In genomic region chr11:36009469-36009868, GRCh38 we compare ENCODE assay signal across 10 cellular contexts.
DNase-seq lines count a peak whose midpoint lies in the region; ATAC-seq and TF ChIP-seq lines count a peak whose summit lies in the region.
"Had no signal": no experiment of that assay in that cellular context is flagged by ENCODE, and none has a peak within 500 bp of the region (broad histone marks: within the 10 kb centered on the region; RNA-seq: fewer than 3 reads in every experiment).

No MANE protein-coding gene starts in this region.

- ATAC-seq in CD8-positive, alpha-beta T cell: no peak
- ATAC-seq in GM21367 (IDR thresholded peaks at IDR 0.05; ENCODE audit: unreplicated experiment): no peak
- ATAC-seq in GM18870 (IDR thresholded peaks at IDR 0.05; ENCODE audit: unreplicated experiment): no peak

- POLR2A ChIA-PET in CD8-positive, alpha-beta T cell (lab: Charles Lee): no interaction called here

- CTCF ChIA-PET in CD8-positive, alpha-beta T cell (lab: Charles Lee): no interaction called here

- H3K4me1 Mint-ChIP-seq in CD8-positive, alpha-beta T cell (ENCODE audit: low read depth): no peaks in the 10 kb centered on the region

- peaks cover 64% of the 10 kb centered on the region for H3K4me1 ChIP-seq in ACC112 (ENCODE audit: control insufficient read depth, insufficient read depth, low read length, unreplicated experiment)
- H3K4me1 ChIP-seq in CD8-positive, alpha-beta T cell (ENCODE audit: insufficient read depth, low read length): no peaks in the 10 kb centered on the region

- H3K27me3 Mint-ChIP-seq in CD8-positive, alpha-beta T cell (ENCODE audit: low read depth): peaks cover 20% of the 10 kb centered on the region

- H3K36me3 Mint-ChIP-seq in CD8-positive, alpha-beta T cell: no peaks in the 10 kb centered on the region

- no peaks in the 10 kb centered on the region for H3K9me3 Mint-ChIP-seq in CD8-positive, alpha-beta T cell

- intact Hi-C loops in CD8-positive, alpha-beta T cell (cut with DNase I, micrococcal nuclease): no loop called here

- TF ChIP-seq CTCF in brain microvascular endothelial cell (IDR thresholded peaks at IDR 0.05; ENCODE audit: low read depth, low read length, missing control alignments): no peak
- TF ChIP-seq CTCF in CD8-positive, alpha-beta T cell (IDR thresholded peaks at IDR 0.05): no peak

- no peak overlapping the region for H2AFZ ChIP-seq in ACC112 (ENCODE audit: low read length, unreplicated experiment)

- in situ Hi-C loops in brain microvascular endothelial cell (cut with HindIII; ENCODE audit: low pct_ligation_motif_present, low sequenced_read_pairs): no loop called here

- H3K27me3 ChIP-seq in ACC112 (ENCODE audit: insufficient read depth, low read length): no peaks in the 10 kb centered on the region
- H3K27me3 ChIP-seq in brain microvascular endothelial cell (replicated peaks): no peaks in the 10 kb centered on the region
- no peaks in the 10 kb centered on the region for H3K27me3 ChIP-seq in layer of hippocampus (ENCODE audit: control insufficient read depth, insufficient read depth, low read length)
- no peaks in the 10 kb centered on the region for H3K27me3 ChIP-seq in CD8-positive, alpha-beta T cell (ENCODE audit: insufficient read depth, low read length)
- H3K27me3 ChIP-seq: SJCRH30 had no signal

- peak overlapping the region; percentile 67 for H3K4me3 ChIP-seq in ACC112 (ENCODE audit: low read depth, low read length)
- H3K4me3 ChIP-seq in brain microvascular endothelial cell (ENCODE audit: low read depth, low read length): no peak overlapping the region
- H3K4me3 ChIP-seq in CD8-positive, alpha-beta T cell (ENCODE audit: low read depth, low read length): no peak overlapping the region
- H3K4me3 ChIP-seq: SJCRH30 had no signal

- no peak overlapping the region for H3K4me3 Mint-ChIP-seq in CD8-positive, alpha-beta T cell

- H3K27ac Mint-ChIP-seq in CD8-positive, alpha-beta T cell: no peak overlapping the region

- H3K9me3 ChIP-seq in CD8-positive, alpha-beta T cell (ENCODE audit: low read length): no peaks in the 10 kb centered on the region
- H3K9me3 ChIP-seq: SJCRH30 had no signal

- DNase-seq in HT1080 (ENCODE audit: low read depth) (peak; percentile 85), brain microvascular endothelial cell (no peak)
- DNase-seq in CD8-positive, alpha-beta T cell: no peak
- DNase-seq in activated T-cell treated with anti-CD3 and anti-CD28 coated beads, Interleukin-2, amount 50 U/mL, for 1 hour: no peak
- DNase-seq: occipital lobe had no signal

- H3K27ac ChIP-seq in ACC112 (ENCODE audit: low read depth, low read length) (peak overlapping the region; percentile 86), brain microvascular endothelial cell (peak overlapping the region; percentile 14), layer of hippocampus (ENCODE audit: low read depth, low read length) (peak overlapping the region; percentile 27)
- no peak overlapping the region for H3K27ac ChIP-seq in CD8-positive, alpha-beta T cell (ENCODE audit: low read depth, low read length)
- H3K27ac ChIP-seq: SJCRH30 had no signal

- no peaks in the 10 kb centered on the region for H3K36me3 ChIP-seq in ACC112 (ENCODE audit: insufficient read depth, low read length)
- no peaks in the 10 kb centered on the region for H3K36me3 ChIP-seq in brain microvascular endothelial cell (replicated peaks)
- no peaks in the 10 kb centered on the region for H3K36me3 ChIP-seq in CD8-positive, alpha-beta T cell (ENCODE audit: insufficient read depth, low read length)

- peaks cover 50% of the 10 kb centered on the region for H3K79me2 ChIP-seq in ACC112 (ENCODE audit: control insufficient read depth, insufficient read depth, low read length, unreplicated experiment)
